Comparison of ENCODE assay signal across 21 cellular contexts in genomic region chr12:38385492-38385864, GRCh38.
A peak's percentile ranks its signal among the peaks of the same experiment; 100 is the strongest.
DNase-seq lines count a peak whose midpoint lies in the region; ATAC-seq and TF ChIP-seq lines count a peak whose summit lies in the region.
"Had no signal": no experiment of that assay in that cellular context is flagged by ENCODE, and none has a peak within 500 bp of the region (broad histone marks: within the 10 kb centered on the region; RNA-seq: fewer than 3 reads in every experiment).

No MANE protein-coding gene starts in this region.

- no peaks in the 10 kb centered on the region for H3K79me1 ChIP-seq in neuronal stem cell (ENCODE audit: low read depth, low read length)

- H2BK12ac ChIP-seq in neuronal stem cell (ENCODE audit: low read length) = no peak overlapping the region

- H3K9ac ChIP-seq in HUES48 (ENCODE audit: low read depth, low read length) (no peak overlapping the region), neuronal stem cell (ENCODE audit: low read depth, low read length, poor library complexity) (no peak overlapping the region)
- H3K9ac ChIP-seq: BLaER1 treated with 17β-estradiol and CSF1 and Interleukin-3, amounts not matched to agents 10 nM and 100 nM had no signal

- no peak overlapping the region for H4K91ac ChIP-seq in neuronal stem cell (ENCODE audit: low read depth, low read length, poor library complexity)

- H3K9me3 ChIP-seq in HUES48 (ENCODE audit: control insufficient read depth, insufficient read depth, low read length) = peaks cover 5% of the 10 kb centered on the region; the same call in 1 of the 2 replicates
- no peaks in the 10 kb centered on the region for H3K9me3 ChIP-seq in RWPE2 (ENCODE audit: severe bottlenecking)
- H3K9me3 ChIP-seq in neuronal stem cell (replicated peaks in 1 of 2; ENCODE audit: control insufficient read depth in 2 of 2, insufficient read depth in 1 of 2, low read depth in 1 of 2, low read length in 2 of 2) = no peaks in the 10 kb centered on the region
- H3K9me3 ChIP-seq: suprapubic skin had no signal

- no peak overlapping the region for H3K4me2 ChIP-seq in neuronal stem cell (ENCODE audit: insufficient read depth, low read length, poor library complexity, severe bottlenecking)

- no peak overlapping the region for H3K23ac ChIP-seq in neuronal stem cell (ENCODE audit: low read depth, low read length, poor library complexity)

- H3K27ac ChIP-seq in HUES48 (ENCODE audit: low read depth, low read length) (peak overlapping the region; percentile 88), RWPE2 (ENCODE audit: poor library complexity, severe bottlenecking) (peak overlapping the region; percentile 76), neuronal stem cell (replicated peaks; ENCODE audit: low read length) (no peak overlapping the region)
- H3K27ac ChIP-seq: suprapubic skin had no signal

- H4K8ac ChIP-seq in neuronal stem cell (ENCODE audit: low read depth, low read length) = no peak overlapping the region

- TF ChIP-seq CTCF in RWPE2 (IDR thresholded peaks at IDR 0.05; ENCODE audit: poor library complexity, severe bottlenecking) = no peak
- no peak for TF ChIP-seq CTCF in omental fat pad (IDR thresholded peaks at IDR 0.05)

- H3K27me3 ChIP-seq in HUES48 (ENCODE audit: control insufficient read depth, insufficient read depth, low read length) (no peaks in the 10 kb centered on the region), RWPE2 (ENCODE audit: insufficient read depth, poor library complexity, severe bottlenecking) (no peaks in the 10 kb centered on the region), neuronal stem cell (ENCODE audit: control insufficient read depth in 3 of 3, insufficient read depth in 3 of 3, low read depth in 1 of 3, low read length in 3 of 3) (no peaks in the 10 kb centered on the region)
- H3K27me3 ChIP-seq: BLaER1 treated with 17β-estradiol and CSF1 and Interleukin-3, amounts not matched to agents 10 nM and 100 nM; suprapubic skin had no signal

- no peak overlapping the region for H2AK5ac ChIP-seq in neuronal stem cell (ENCODE audit: low read depth, low read length)

- no peak overlapping the region for H2BK15ac ChIP-seq in neuronal stem cell (ENCODE audit: low read length)

- H2AFZ ChIP-seq in neuronal stem cell (ENCODE audit: low read length) = peak overlapping the region; percentile 25

- H3K14ac ChIP-seq in neuronal stem cell (ENCODE audit: low read length) = no peak overlapping the region

- no peak overlapping the region for H2BK120ac ChIP-seq in neuronal stem cell (ENCODE audit: low read depth, low read length)

- DNase-seq in RWPE2 (ENCODE audit: low spot score) (no peak), neuronal stem cell (ENCODE audit: low spot score) (no peak), omental fat pad (ENCODE audit: low spot score) (no peak), NCI-H82 treated with DMSO at 0.1 percent for 48 hours (lab: John Stamatoyannopoulos, UW; ENCODE audit: unreplicated experiment) (no peak), inferior parietal cortex (ENCODE audit: extremely low spot score) (no peak)
- DNase-seq: activated gamma-delta T cell treated with Interleukin-2 at 50 U/mL for 16 hours; activated naive CD8-positive, alpha-beta T cell treated with anti-CD3 and anti-CD28 coated beads, Interleukin-2, amount 10 ng/mL, durations not matched to agents 7 days and 5 days; activated T-cell treated with anti-CD3 and anti-CD28 coated beads, Interleukin-2, amount 50 U/mL, for 48 hours; left ventricle myocardium superior; naive thymus-derived CD4-positive, alpha-beta T cell; NCI-H1092; NCI-H1694; stimulated activated naive CD4-positive, alpha-beta T cell treated with Interleukin-2 at 50 U/mL for 16 hours had no signal

- WGBS in neuronal stem cell (ENCODE audit: extremely low coverage in 2 of 2, insufficient read length in 2 of 2, insufficient replicate concordance in 1 of 2), 2 donors = no CpG with 5 or more reads among the region's 1 CpG

- no peak overlapping the region for H3K4ac ChIP-seq in neuronal stem cell (ENCODE audit: low read length)

- H3K18ac ChIP-seq in neuronal stem cell (ENCODE audit: low read length) = no peak overlapping the region

- H2BK5ac ChIP-seq in neuronal stem cell (ENCODE audit: low read length) = no peak overlapping the region

- H3K36me3 ChIP-seq in HUES48 (ENCODE audit: control insufficient read depth, insufficient read depth, low read length) (no peaks in the 10 kb centered on the region), RWPE2 (ENCODE audit: low read depth) (no peaks in the 10 kb centered on the region), neuronal stem cell (replicated peaks in 1 of 2; ENCODE audit: control insufficient read depth in 2 of 2, insufficient read depth in 2 of 2, low read length in 2 of 2) (no peaks in the 10 kb centered on the region)
- H3K36me3 ChIP-seq: BLaER1 treated with 17β-estradiol and CSF1 and Interleukin-3, amounts not matched to agents 10 nM and 100 nM; suprapubic skin had no signal

- ATAC-seq in RWPE2 (ENCODE audit: low read depth) (peak; percentile 4), esophagus mucosa (peak; percentile 75), omental fat pad (ENCODE audit: low FRiP score) (no peak), GM18520 (IDR thresholded peaks at IDR 0.05; ENCODE audit: unreplicated experiment) (no peak)
- ATAC-seq: K562; left ventricle myocardium superior; naive thymus-derived CD4-positive, alpha-beta T cell; SK-N-SH treated with all-trans-retinoic acid at 6 μM for 48 hours had no signal

- H3K4me1 ChIP-seq in HUES48 (ENCODE audit: control insufficient read depth, insufficient read depth, low read length) (peaks cover 9% of the 10 kb centered on the region), RWPE2 (ENCODE audit: insufficient read depth, poor library complexity, severe bottlenecking) (peaks cover 39% of the 10 kb centered on the region), neuronal stem cell (ENCODE audit: control insufficient read depth in 2 of 2, insufficient read depth in 1 of 2, low read depth in 1 of 2, low read length in 2 of 2) (no peaks in the 10 kb centered on the region)
- H3K4me1 ChIP-seq: suprapubic skin had no signal

- H3K4me3 ChIP-seq in HUES48 (ENCODE audit: low read depth, low read length) (no peak overlapping the region), RWPE2 (ENCODE audit: severe bottlenecking) (no peak overlapping the region), neuronal stem cell (ENCODE audit: low read length in 2 of 2) (no peak overlapping the region)
- H3K4me3 ChIP-seq: BLaER1 treated with 17β-estradiol and CSF1 and Interleukin-3, amounts not matched to agents 10 nM and 100 nM; K562; skin epidermis; suprapubic skin had no signal

Comparison
In these comparisons a context has a peak if more than half of its experiments do, and no peak if none do; other contexts are left out.
1. ATAC-seq: peak in RWPE2 (single experiment) and esophagus mucosa (single experiment); none in omental fat pad (single experiment) and GM18520 (single experiment).